17 cellular contexts compared by ENCODE assay signal in the genomic region with DNA sequence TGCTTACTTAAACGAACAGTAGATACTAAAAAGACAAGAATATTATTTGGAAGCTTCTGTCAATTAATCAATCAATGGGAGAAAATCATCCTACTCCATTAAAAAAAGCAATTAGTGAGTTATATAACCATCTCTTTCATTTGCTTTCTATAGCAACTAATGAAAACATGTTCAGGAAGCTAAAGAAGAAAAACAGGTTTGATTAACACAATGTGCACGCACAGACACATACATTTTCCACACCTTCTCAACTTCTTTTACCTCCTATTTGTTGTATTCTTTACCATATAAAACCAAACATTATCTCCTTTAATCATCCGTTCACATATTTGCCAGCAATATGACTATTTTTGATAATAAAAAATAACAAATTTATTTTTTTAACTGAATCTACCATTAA.
A peak's percentile ranks its signal among the peaks of the same experiment; 100 is the strongest.
DNase-seq lines count a peak whose midpoint lies in the region; TF ChIP-seq lines count a peak whose summit lies in the region.
"Had no signal": no experiment of that assay in that cellular context is flagged by ENCODE, and none has a peak within 500 bp of the region (broad histone marks: within the 10 kb centered on the region; RNA-seq: fewer than 3 reads in every experiment).

No MANE protein-coding gene starts in this region.

- H3K27me3 ChIP-seq in mammary epithelial cell (ENCODE audit: insufficient read depth, low read length): no peaks in the 10 kb centered on the region
- no peaks in the 10 kb centered on the region for H3K27me3 ChIP-seq in esophagus squamous epithelium
- H3K27me3 ChIP-seq in suprapubic skin: no peaks in the 10 kb centered on the region
- H3K27me3 ChIP-seq: BE2C had no signal

- no peaks in the 10 kb centered on the region for H3K79me2 ChIP-seq in mammary epithelial cell (ENCODE audit: insufficient read depth, low read length)

- H3K4me3 ChIP-seq in mammary epithelial cell (replicated peaks in 1 of 3; ENCODE audit: insufficient read depth in 1 of 3, low read depth in 2 of 3, low read length in 3 of 3) (no peak overlapping the region), esophagus squamous epithelium (no peak overlapping the region), suprapubic skin (no peak overlapping the region)
- H3K4me3 ChIP-seq: A549, GM12878 had no signal

- intact Hi-C loops in mammary epithelial cell (cut with micrococcal nuclease) (no loop called here), MCF 10A (cut with micrococcal nuclease) (no loop called here), esophagus squamous epithelium (cut with DNase I) (no loop called here)

- POLR2A ChIA-PET in MCF 10A (lab: Yijun Ruan, JAX): interaction anchor here (0.8 kb wide), 1 partner anchor 11 kb away, joined by 3 read pairs; no protein-coding TSS in a partner anchor

- no peak overlapping the region for H3K4me3 Mint-ChIP-seq in MCF 10A (ENCODE audit: unreplicated experiment)
- H3K4me3 Mint-ChIP-seq: CD14-positive monocyte; CD8-positive, alpha-beta T cell; H9 had no signal

- TF ChIP-seq EP300 in suprapubic skin (IDR thresholded peaks at IDR 0.05): no peak

- no peaks in the 10 kb centered on the region for H3K36me3 ChIP-seq in mammary epithelial cell (ENCODE audit: insufficient read depth, low read length)
- H3K36me3 ChIP-seq in esophagus squamous epithelium: peaks cover 0 to 10% (median 0%) of the 10 kb centered on the region in 3 donors
- H3K36me3 ChIP-seq in suprapubic skin: peaks cover 6% of the 10 kb centered on the region
- H3K36me3 ChIP-seq: BE2C had no signal

- H4K20me1 ChIP-seq in mammary epithelial cell (ENCODE audit: insufficient read depth, low read length): no peaks in the 10 kb centered on the region

- H3K9me3 ChIP-seq in mammary epithelial cell (replicated peaks; ENCODE audit: insufficient read depth, low read length) (no peaks in the 10 kb centered on the region), esophagus squamous epithelium (no peaks in the 10 kb centered on the region), suprapubic skin (no peaks in the 10 kb centered on the region)
- H3K9me3 ChIP-seq: A549, BE2C had no signal

- TF ChIP-seq CTCF in mammary epithelial cell (conservative IDR thresholded peaks at IDR 0.05 in 1 of 2, IDR thresholded peaks at IDR 0.05 in 1 of 2; ENCODE audit: extremely low read depth in 1 of 2, insufficient read depth in 1 of 2, low read depth in 1 of 2, low read length in 2 of 2): no peak
- TF ChIP-seq CTCF in MCF 10A (IDR thresholded peaks at IDR 0.05; ENCODE audit: unreplicated experiment): no peak
- no peak for TF ChIP-seq CTCF in esophagus squamous epithelium (IDR thresholded peaks at IDR 0.05)
- TF ChIP-seq CTCF in suprapubic skin (IDR thresholded peaks at IDR 0.05): no peak

- no peak overlapping the region for H3K27ac Mint-ChIP-seq in MCF 10A (ENCODE audit: low read depth, unreplicated experiment)
- H3K27ac Mint-ChIP-seq: CD14-positive monocyte; CD8-positive, alpha-beta T cell; H9 had no signal

- no peak for TF ChIP-seq POLR2A in esophagus squamous epithelium (IDR thresholded peaks at IDR 0.05)
- no peak for TF ChIP-seq POLR2A in suprapubic skin (IDR thresholded peaks at IDR 0.05)

- in situ Hi-C loops in mammary epithelial cell (cut with MboI; ENCODE audit: low sequenced_read_pairs in 2 of 2): loop anchor here in 1 of 2 donors (25.0 kb wide), 1 partner anchor 462 kb away; no protein-coding TSS in a partner anchor

- H3K27ac ChIP-seq in mammary epithelial cell (ENCODE audit: insufficient read depth, low read depth, low read length) (no peak overlapping the region), esophagus squamous epithelium (peak overlapping the region in 3 of 4 donors; percentile 69 to 78 (median 71)), suprapubic skin (peak overlapping the region; percentile 42), substantia nigra (ENCODE audit: low read depth, low read length, poor library complexity, severe bottlenecking) (no peak overlapping the region)
- H3K27ac ChIP-seq: A549 had no signal

- H3K4me1 ChIP-seq in mammary epithelial cell (ENCODE audit: insufficient read depth, low read length) (no peaks in the 10 kb centered on the region), esophagus squamous epithelium (peaks cover 0 to 27% (median 13%) of the 10 kb centered on the region in 3 donors), suprapubic skin (peaks cover 22% of the 10 kb centered on the region)
- H3K4me1 ChIP-seq: A549, BE2C had no signal

- CTCF ChIA-PET in mammary epithelial cell (lab: Charles Lee; ENCODE audit: low non-redundant PET) (no interaction called here), MCF 10A (lab: Yijun Ruan, JAX) (interaction anchor here (1.1 to 1.5 kb wide), 2 partner anchors 14 to 260 kb away, joined by 3 to 5 read pairs; no protein-coding TSS in a partner anchor)

- 83% methylated on average over 3 of the region's 3 CpGs for WGBS in mammary epithelial cell (ENCODE audit: low coverage, missing lambda C conversion rate)
- WGBS in esophagus squamous epithelium, 2 donors: 42 to 48% methylated on average over 3 of the region's 3 CpGs
- 58% methylated on average over 3 of the region's 3 CpGs for WGBS in suprapubic skin

- no peak overlapping the region for H3K9ac ChIP-seq in mammary epithelial cell (ENCODE audit: insufficient read depth, low read length)

- DNase-seq in mammary epithelial cell: peak; percentile 6
- DNase-seq in MCF 10A (ENCODE audit: unreplicated experiment): no peak
- DNase-seq in NCI-H748 treated with DMSO at 0.1 percent for 48 hours (lab: John Stamatoyannopoulos, UW): peak; percentile 15
- no peak for DNase-seq in esophagus squamous epithelium (lab: John Stamatoyannopoulos, UW)
- DNase-seq in suprapubic skin (ENCODE audit: low spot score in 2 of 2): no peak
- DNase-seq in substantia nigra (lab: John Stamatoyannopoulos, UW): no peak
- DNase-seq in C1 segment of cervical spinal cord (lab: John Stamatoyannopoulos, UW): no peak
- no peak for DNase-seq in mucosa of gallbladder (ENCODE audit: low spot score)
- DNase-seq: BE2C; CD8-positive, alpha-beta T cell; COR-L47; DMS79; GOT3; H9 had no signal

- no TSS peak for BruUV-seq in mammary epithelial cell (replicated peaks; lab: Mats Ljungman, UMichigan)
- BruUV-seq in MCF 10A (replicated peaks; lab: Mats Ljungman, UMichigan): no TSS peak

- H3K27me3 Mint-ChIP-seq in MCF 10A (ENCODE audit: insufficient read depth, unreplicated experiment): no peaks in the 10 kb centered on the region

- H3K4me1 Mint-ChIP-seq in MCF 10A (ENCODE audit: insufficient read depth, unreplicated experiment): no peaks in the 10 kb centered on the region
- H3K4me1 Mint-ChIP-seq: CD14-positive monocyte, H9 had no signal

- H2AFZ ChIP-seq in mammary epithelial cell (ENCODE audit: low read depth, low read length): no peak overlapping the region

- no peak overlapping the region for H3K4me2 ChIP-seq in mammary epithelial cell (ENCODE audit: insufficient read depth, low read depth, low read length)
- H3K4me2 ChIP-seq: A549 had no signal

- dilution Hi-C loops in mammary epithelial cell (cut with HindIII; ENCODE audit: low sequenced_read_pairs): no loop called here

- no peaks in the 10 kb centered on the region for H3K36me3 Mint-ChIP-seq in MCF 10A (ENCODE audit: insufficient read depth, unreplicated experiment)
- H3K36me3 Mint-ChIP-seq: CD8-positive, alpha-beta T cell had no signal

- H3K9me3 Mint-ChIP-seq in MCF 10A (ENCODE audit: unreplicated experiment): no peaks in the 10 kb centered on the region
- H3K9me3 Mint-ChIP-seq: CD14-positive monocyte; CD8-positive, alpha-beta T cell; H9 had no signal

Comparison
In these comparisons a context has a peak if more than half of its experiments do, and no peak if none do; other contexts are left out.
1. DNase-seq: peak in mammary epithelial cell (single experiment) and NCI-H748 treated with DMSO at 0.1 percent for 48 hours (single experiment); none in MCF 10A (single experiment), esophagus squamous epithelium (single experiment), suprapubic skin (0 of 2), substantia nigra (0 of 49), C1 segment of cervical spinal cord (0 of 14) and mucosa of gallbladder (single experiment).
2. H3K27ac ChIP-seq: peak in esophagus squamous epithelium (3 of 4) and suprapubic skin (single experiment); none in mammary epithelial cell (single experiment) and substantia nigra (single experiment).